8 cellular contexts compared by ENCODE assay signal in the genomic region with DNA sequence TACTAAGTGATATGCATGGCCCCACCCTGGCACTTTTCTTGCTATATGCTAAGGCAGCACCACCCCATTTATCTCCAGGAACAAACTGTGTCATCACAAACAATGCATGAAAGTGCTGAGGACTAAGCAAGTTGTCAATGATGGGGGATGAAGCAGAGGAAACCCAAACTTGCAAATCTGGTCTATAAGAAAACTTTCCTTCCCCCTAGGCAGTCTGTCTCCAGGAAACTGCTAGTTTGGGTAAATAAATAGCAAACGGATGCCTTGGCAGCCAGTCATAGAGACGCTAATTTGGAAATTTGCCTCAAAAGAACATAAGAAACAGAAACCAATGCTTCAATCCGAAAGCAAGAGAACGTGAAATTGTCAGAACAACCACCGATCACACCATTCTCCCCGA. TPM values are rescaled to one million over a fixed set of nuclear protein-coding genes. Genes with fewer than 3 reads are reported as not detected.
DNase-seq lines count a peak whose midpoint lies in the region; ATAC-seq, FAIRE-seq and TF ChIP-seq lines count a peak whose summit lies in the region.

No MANE protein-coding gene starts in this region.

- no peak for FAIRE-seq in frontal cortex (lab: Jason Lieb, UNC)

- intact Hi-C loops in psoas muscle (cut with DNase I), result loop anchor here in 1 of 2 donors (10.0 kb wide), 1 partner anchor 117 kb away; no protein-coding TSS in a partner anchor

- DNase-seq in HPDE6-E6E7 (ENCODE audit: extremely low spot score) (peak; percentile 62), psoas muscle (no peak), SKM-1 (lab: John Stamatoyannopoulos, UW; ENCODE audit: unreplicated experiment) (no peak), frontal cortex (ENCODE audit: low spot score in 2 of 2) (no peak), NCI-H2196 treated with DMSO at 0.1 percent for 48 hours (lab: John Stamatoyannopoulos, UW; ENCODE audit: unreplicated experiment) (no peak)

- WGBS in psoas muscle, 3 donors, result 1 to 4% (median 2%) methylated on average over 6 of the region's 6 CpGs

- H3K9me3 ChIP-seq in psoas muscle, result no peaks in the 10 kb centered on the region

- H3K4me3 ChIP-seq in psoas muscle, result peak overlapping the region; percentile 23

- H3K4me1 ChIP-seq in psoas muscle, result peaks cover 7% of the 10 kb centered on the region

- TF ChIP-seq CTCF in psoas muscle (IDR thresholded peaks at IDR 0.05), result no peak

- H3K27me3 ChIP-seq in psoas muscle (ENCODE audit: insufficient read depth in 3 of 3, low read length in 2 of 3), result no peaks in the 10 kb centered on the region

- H3K27ac ChIP-seq in psoas muscle, result no peak overlapping the region

- ATAC-seq in GM18505 (IDR thresholded peaks at IDR 0.05; ENCODE audit: unreplicated experiment) (peak; percentile 50), esophagus mucosa (peak; percentile 66), psoas muscle (no peak), GM21825 (IDR thresholded peaks at IDR 0.05; ENCODE audit: unreplicated experiment) (no peak)

- TF ChIP-seq POLR2A in GM18505 (IDR thresholded peaks at IDR 0.05; ENCODE audit: borderline replicate concordance, extremely low read depth, insufficient read depth, insufficient read length), result no peak

- H3K36me3 ChIP-seq in psoas muscle (ENCODE audit: insufficient read depth in 1 of 2, low read depth in 1 of 2), result peaks cover 0 to 1% of the 10 kb centered on the region in 2 donors

RNA-seq across cellular contexts. Expression of a gene that starts 5.6 kb away (rescaled TPM):
- 182 TPM for total RNA-seq in esophagus mucosa
- total RNA-seq in psoas muscle, result 100 to 1,000 TPM in 1 of 4 donors, 10 to 100 TPM in 3; 71.7 to 109 (median 91.1) TPM
- polyA plus RNA-seq in psoas muscle, result 10 to 100 TPM; 45.9 to 62.7 (median 57.8) TPM
- total RNA-seq in frontal cortex, result 126 TPM

Comparison
In these comparisons a context has a peak if more than half of its experiments do, and no peak if none do; other contexts are left out.
1. ATAC-seq: peak in GM18505 (single experiment) and esophagus mucosa (single experiment); none in psoas muscle (0 of 4) and GM21825 (single experiment).